8 cellular contexts compared by ENCODE assay signal in the genomic region with DNA sequence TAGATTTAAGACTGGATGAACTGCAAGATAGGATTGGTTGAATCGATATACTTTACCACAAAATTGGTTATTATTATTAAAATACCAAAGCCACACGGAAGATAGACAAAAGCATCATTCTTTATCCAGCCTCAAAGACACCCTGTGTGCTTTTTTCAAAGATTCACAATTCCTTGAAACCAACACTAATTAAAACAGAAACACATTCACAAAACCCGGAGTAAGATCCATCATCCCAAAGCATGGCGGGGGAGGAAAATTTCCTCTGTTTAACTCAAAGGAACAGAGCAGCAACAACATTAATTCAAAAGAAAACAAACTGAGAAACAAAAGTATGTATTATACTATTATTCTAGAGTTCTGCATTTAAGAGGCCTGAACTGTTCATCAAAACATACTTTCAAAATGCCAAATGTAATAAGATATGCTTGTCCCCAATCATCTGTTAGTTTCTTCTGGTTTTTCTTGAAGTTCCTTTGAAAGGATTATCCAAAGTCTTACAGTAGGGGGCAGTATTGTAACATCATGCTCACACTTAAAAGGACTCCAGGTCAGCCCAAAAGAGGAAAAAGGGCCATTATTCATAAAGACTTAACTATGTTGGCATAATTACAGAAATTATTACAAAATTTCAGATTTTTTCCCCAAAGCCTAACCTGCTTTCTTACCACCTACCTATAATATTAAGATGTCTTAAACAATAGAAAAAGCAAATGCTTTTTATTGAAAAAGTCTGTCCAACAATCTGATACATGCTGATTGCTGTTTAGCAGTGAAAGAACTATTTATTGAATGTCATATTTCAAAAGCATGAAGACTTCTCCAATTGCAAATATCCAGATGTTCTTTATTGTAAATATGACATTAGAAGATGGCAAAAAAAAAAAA.
DNase-seq lines count a peak whose midpoint lies in the region; ATAC-seq and TF ChIP-seq lines count a peak whose summit lies in the region.

No MANE protein-coding gene starts in this region.

- peak overlapping the region; percentile 7 for H3K4me3 ChIP-seq in thoracic aorta

- no peak overlapping the region for H3K27ac ChIP-seq in thoracic aorta

- H3K27ac Mint-ChIP-seq in brain, result peak overlapping the region in 3 of 5 experiments; percentile 2 to 78 (median 18)

- H3K4me1 ChIP-seq in thoracic aorta (ENCODE audit: control insufficient read depth in 1 of 2, low read depth in 2 of 2), result peaks cover 6 to 16% of the 10 kb centered on the region in 2 donors

- H3K36me3 Mint-ChIP-seq in brain, result no peaks in the 10 kb centered on the region

- peak; percentile 56 for ATAC-seq in HG03378 (IDR thresholded peaks at IDR 0.05; ENCODE audit: unreplicated experiment)
- ATAC-seq in thoracic aorta (ENCODE audit: insufficient number of reproducible peaks, low FRiP score, low read depth), result peak; percentile 64
- ATAC-seq in HG03039 (IDR thresholded peaks at IDR 0.05; ENCODE audit: unreplicated experiment), result no peak

- DNase-seq in SIG-M5 treated with dmso at 0.1 percent for 504 hours (lab: John Stamatoyannopoulos, UW; ENCODE audit: unreplicated experiment), result peak; percentile 61
- DNase-seq in SIG-M5 (lab: John Stamatoyannopoulos, UW), result no peak
- peak; percentile 45 to 75 for DNase-seq in NCI-H524 (lab: John Stamatoyannopoulos, UW)
- DNase-seq in iris pigment epithelial cell (ENCODE audit: low read depth), result peak; percentile 92
- DNase-seq in thoracic aorta (ENCODE audit: low spot score), result no peak

- peaks cover 12% of the 10 kb centered on the region for H3K4me1 Mint-ChIP-seq in brain

- peak; percentile 70 to 87 for TF ChIP-seq CTCF in brain (conservative IDR thresholded peaks at IDR 0.05)
- peak; percentile 76 for TF ChIP-seq CTCF in thoracic aorta (IDR thresholded peaks at IDR 0.05)

- no peaks in the 10 kb centered on the region for H3K9me3 ChIP-seq in thoracic aorta

- peaks cover 7% of the 10 kb centered on the region for H3K27me3 Mint-ChIP-seq in brain

- no peaks in the 10 kb centered on the region for H3K27me3 ChIP-seq in thoracic aorta (replicated peaks; ENCODE audit: insufficient read depth)

- H3K4me3 Mint-ChIP-seq in brain, result peak overlapping the region in 4 of 5 experiments; percentile 24 to 63 (median 46)

- H3K36me3 ChIP-seq in thoracic aorta, result no peaks in the 10 kb centered on the region

- no peaks in the 10 kb centered on the region for H3K9me3 Mint-ChIP-seq in brain

Comparison
In these comparisons a context has a peak if more than half of its experiments do, and no peak if none do; other contexts are left out.
1. DNase-seq: peak in SIG-M5 treated with dmso at 0.1 percent for 504 hours (single experiment), NCI-H524 (2 of 2) and iris pigment epithelial cell (single experiment); none in SIG-M5 (single experiment) and thoracic aorta (single experiment).